In the genomic region with DNA sequence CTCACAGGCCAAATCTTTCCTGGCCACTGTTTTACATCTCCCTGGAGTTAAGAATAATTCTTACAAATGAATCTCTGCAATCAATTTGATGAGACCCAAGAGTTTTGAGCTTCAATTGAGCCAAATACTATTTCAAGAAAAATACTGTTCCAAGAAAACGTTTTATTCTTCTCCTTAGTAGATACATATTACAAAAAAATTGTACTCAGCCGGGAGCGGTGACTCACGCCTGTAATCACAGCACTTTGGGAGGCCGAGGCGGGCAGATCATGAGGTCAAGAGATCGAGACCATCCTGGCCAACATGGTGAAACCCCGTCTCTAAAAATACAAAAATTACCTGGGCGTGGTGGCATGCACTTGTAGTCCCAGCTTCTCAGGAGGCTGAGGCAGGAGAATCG, we compare ENCODE assay signal across 14 cellular contexts. TPM values are rescaled to one million over a fixed set of nuclear protein-coding genes. Genes with fewer than 3 reads are reported as not detected.
DNase-seq lines count a peak whose midpoint lies in the region; ATAC-seq and TF ChIP-seq lines count a peak whose summit lies in the region.
"Not testable (repeated sequence)": the region's sequence is repeated elsewhere in the genome, so short reads cannot be mapped to it uniquely, and the experiment has no call there.
"Had no signal": no experiment of that assay in that cellular context is flagged by ENCODE, and none has a peak within 500 bp of the region (broad histone marks: within the 10 kb centered on the region; RNA-seq: fewer than 3 reads in every experiment).

No MANE protein-coding gene starts in this region.

- H3K4me1 Mint-ChIP-seq in activated naive CD4-positive, alpha-beta T cell treated with anti-CD3 and anti-CD28 coated beads, Interleukin-2, amount 50 U/mL, for 24 hours = peaks cover 38% of the 10 kb centered on the region
- peaks cover 66 to 82% of the 10 kb centered on the region in 2 donors for H3K4me1 Mint-ChIP-seq in natural killer cell

- H3K79me2 ChIP-seq in OCI-LY3 (ENCODE audit: low read length) = peaks cover 71% of the 10 kb centered on the region
- H3K79me2 ChIP-seq in hepatocyte = not testable (repeated sequence)

- peak overlapping the region; percentile 54 for H3K4me3 Mint-ChIP-seq in activated naive CD4-positive, alpha-beta T cell treated with anti-CD3 and anti-CD28 coated beads, Interleukin-2, amount 50 U/mL, for 24 hours
- H3K4me3 Mint-ChIP-seq in natural killer cell = peak overlapping the region; percentile 99

- H3K27ac Mint-ChIP-seq in activated naive CD4-positive, alpha-beta T cell treated with anti-CD3 and anti-CD28 coated beads, Interleukin-2, amount 50 U/mL, for 24 hours = not testable (repeated sequence)
- peak overlapping the region; percentile 95 to 100 for H3K27ac Mint-ChIP-seq in natural killer cell

- H3K9me2 ChIP-seq in hepatocyte (replicated peaks; ENCODE audit: insufficient read depth) = not testable (repeated sequence)

- H3K27me3 Mint-ChIP-seq in activated naive CD4-positive, alpha-beta T cell treated with anti-CD3 and anti-CD28 coated beads, Interleukin-2, amount 50 U/mL, for 24 hours = peaks cover 25% of the 10 kb centered on the region
- not testable (repeated sequence) for H3K27me3 Mint-ChIP-seq in natural killer cell (ENCODE audit: low read depth in 2 of 2)

- not testable (repeated sequence) for DNase-seq in Right ventricle myocardium inferior (ENCODE audit: missing footprints); hepatocyte (ENCODE audit: low spot score); natural killer cell; spleen
- peak; percentile 31 to 34 for DNase-seq in uterus

- 85% methylated on average over 10 of the region's 10 CpGs for WGBS in hepatocyte (ENCODE audit: low lambda C conversion rate, missing lambda C conversion rate)
- 64 to 80% (median 77%) methylated on average over 10 of the region's 10 CpGs for WGBS in spleen, 5 donors

- not testable (repeated sequence) for H3K9me3 ChIP-seq in OCI-LY3 (ENCODE audit: insufficient read depth, low read length); hepatocyte (ENCODE audit: low read depth); spleen; uterus

- ATAC-seq in Right ventricle myocardium inferior = peak; percentile 21
- ATAC-seq in natural killer cell = not testable (repeated sequence)

- H3K9ac ChIP-seq in OCI-LY3 (ENCODE audit: low read length) = peak overlapping the region; percentile 87

- not testable (repeated sequence) for H3K27me3 ChIP-seq in OCI-LY3 (ENCODE audit: low read depth, low read length); uterus
- peaks cover 46% of the 10 kb centered on the region for H3K27me3 ChIP-seq in hepatocyte
- peaks cover 0 to 46% (median 27%) of the 10 kb centered on the region in 7 donors for H3K27me3 ChIP-seq in spleen (replicated peaks in 1 of 7)

- H3K4me3 ChIP-seq in OCI-LY3 (ENCODE audit: low read length) (peak overlapping the region; percentile 88), spleen (peak overlapping the region in 7 of 8 donors; percentile 8 to 80 (median 53))
- H3K4me3 ChIP-seq in hepatocyte, uterus: not testable (repeated sequence)

- not testable (repeated sequence) for TF ChIP-seq CTCF in OCI-LY3 (IDR thresholded peaks at IDR 0.05; ENCODE audit: low read depth, low read length); hepatocyte (IDR thresholded peaks at IDR 0.05; ENCODE audit: poor library complexity); natural killer cell (IDR thresholded peaks at IDR 0.05); spleen (IDR thresholded peaks at IDR 0.05 in 8 of 11, conservative IDR thresholded peaks at IDR 0.05 in 3 of 11); uterus (IDR thresholded peaks at IDR 0.05)

- TF ChIP-seq POLR2A in spleen (IDR thresholded peaks at IDR 0.05); uterus (IDR thresholded peaks at IDR 0.05): not testable (repeated sequence)

- H3K27ac ChIP-seq in OCI-LY3 (ENCODE audit: low read length) (peak overlapping the region; percentile 69), spleen (peak overlapping the region in 3 of 8 donors; percentile 79 to 85 (median 81))
- H3K27ac ChIP-seq in hepatocyte, uterus: not testable (repeated sequence)

- not testable (repeated sequence) for H3K36me3 Mint-ChIP-seq in activated naive CD4-positive, alpha-beta T cell treated with anti-CD3 and anti-CD28 coated beads, Interleukin-2, amount 50 U/mL, for 24 hours
- H3K36me3 Mint-ChIP-seq in natural killer cell = peaks cover 24% of the 10 kb centered on the region

- intact Hi-C loops in Right ventricle myocardium inferior (cut with DNase I); spleen (cut with DNase I; ENCODE audit: low total_unique reads); uterus (cut with DNase I; ENCODE audit: low total_unique reads): not testable (repeated sequence)
- intact Hi-C loops in natural killer cell (cut with micrococcal nuclease) = loop anchor here (5.0 kb wide), 1 partner anchor 423 kb away; no protein-coding TSS in a partner anchor

- H3K4me1 ChIP-seq in OCI-LY3 (ENCODE audit: low read length) = peaks cover 33% of the 10 kb centered on the region
- H3K4me1 ChIP-seq in hepatocyte (ENCODE audit: insufficient read depth); uterus: not testable (repeated sequence)
- peaks cover 17 to 54% (median 35%) of the 10 kb centered on the region in 6 donors for H3K4me1 ChIP-seq in spleen

- not testable (repeated sequence) for H3K9me3 Mint-ChIP-seq in activated naive CD4-positive, alpha-beta T cell treated with anti-CD3 and anti-CD28 coated beads, Interleukin-2, amount 50 U/mL, for 24 hours; natural killer cell

- not testable (repeated sequence) for H3K36me3 ChIP-seq in OCI-LY3 (replicated peaks; ENCODE audit: low read depth, low read length); hepatocyte (replicated peaks; ENCODE audit: insufficient read depth, low read depth); spleen; uterus

- H3K4me2 ChIP-seq in OCI-LY3 (ENCODE audit: low read length) (peak overlapping the region; percentile 84), hepatocyte (peak overlapping the region; percentile 91)

- H4K20me1 ChIP-seq in OCI-LY3 (ENCODE audit: insufficient read depth, low read length) = peaks cover 22% of the 10 kb centered on the region; the same call in 1 of the 2 replicates
- not testable (repeated sequence) for H4K20me1 ChIP-seq in hepatocyte (ENCODE audit: insufficient read depth, poor library complexity, severe bottlenecking)

- H2AFZ ChIP-seq in OCI-LY3 (ENCODE audit: low read depth, low read length); hepatocyte: not testable (repeated sequence)

RNA-seq across cellular contexts. Expression of gene PTGDR, which starts 2.6 kb away (rescaled TPM):
- total RNA-seq in Right ventricle myocardium inferior = 0.89 TPM
- 2.5 and 3.1 TPM in 2 replicates for total RNA-seq in hepatocyte
- 2.2 and 3.5 TPM in 2 replicates for polyA plus RNA-seq in hepatocyte
- total RNA-seq in natural killer cell = 100 to 1,000 TPM; 106 to 140 (median 112) TPM
- 10 to 100 TPM in 6 of 7 donors, 1 to 10 TPM in 1; 7.5 to 20.5 (median 10.9) TPM for total RNA-seq in spleen
- polyA plus RNA-seq in spleen = 1 to 10 TPM in 1 of 3 donors, under 1 TPM in 2; 0.67 to 1.4 (median 0.88) TPM
- 1 to 10 TPM in 2 of 4 donors, under 1 TPM in 2; 0.26 to 2.9 (median 0.87) TPM for total RNA-seq in uterus
- total RNA-seq: A673, B cell, HepG2, HFFc6, HT1080, M059J, OCI-LY7 had no signal
- polyA plus RNA-seq: HepG2 had no signal

RNA-seq across cellular contexts. Expression of gene PTGER2, which starts 44.1 kb away (rescaled TPM):
- 0.76 TPM for total RNA-seq in Right ventricle myocardium inferior
- 18.5 and 18.7 TPM in 2 replicates for total RNA-seq in hepatocyte
- 43.0 and 49.3 TPM in 2 replicates for polyA plus RNA-seq in hepatocyte
- total RNA-seq in natural killer cell = 10 to 100 TPM; 55.3 to 67.9 (median 60.6) TPM
- total RNA-seq in spleen = 10 to 100 TPM; 13.2 to 44.7 (median 16.2) TPM
- polyA plus RNA-seq in spleen = 1 to 10 TPM; 1.5 to 3.0 (median 2.8) TPM
- total RNA-seq in uterus = 1 to 10 TPM; 1.5 to 7.1 (median 4.7) TPM
- total RNA-seq: A673, HepG2, HT1080, OCI-LY7 had no signal
- polyA plus RNA-seq: HepG2 had no signal

Comparison
In these comparisons a context has a peak if more than half of its experiments do, and no peak if none do; other contexts are left out.
1. RNA of gene PTGDR, which starts 2.6 kb away (total RNA-seq): 106 to 140 TPM in natural killer cell; 7.5 to 20.5 TPM in spleen, 2.5 to 3.1 TPM in hepatocyte, 0.26 to 2.9 TPM in uterus and 0.89 TPM in Right ventricle myocardium inferior (single experiment); every median in the first group is over 4 times any median in the second.